Comparison of ENCODE assay signal across 8 cellular contexts in genomic region chr2:61855178-61855523, GRCh38. TPM values are rescaled to one million over a fixed set of nuclear protein-coding genes. Genes with fewer than 3 reads are reported as not detected.
A peak's percentile ranks its signal among the peaks of the same experiment; 100 is the strongest.
DNase-seq lines count a peak whose midpoint lies in the region; ATAC-seq and TF ChIP-seq lines count a peak whose summit lies in the region.

No MANE protein-coding gene starts in this region.

- no peaks in the 10 kb centered on the region for H3K27me3 ChIP-seq in testis

- intact Hi-C loops in testis (cut with DNase I; ENCODE audit: low total_unique reads) = loop anchor here (10.0 kb wide), 1 partner anchor 90 kb away; no protein-coding TSS in a partner anchor

- in situ Hi-C loops in astrocyte of the spinal cord (cut with HindIII; ENCODE audit: low sequenced_read_pairs) = no loop called here

- no peaks in the 10 kb centered on the region for H3K9me3 ChIP-seq in testis

- no peak for TF ChIP-seq CTCF in LNCaP clone FGC (IDR thresholded peaks at IDR 0.05; ENCODE audit: control insufficient read depth, extremely low read depth, insufficient read depth)
- no peak for TF ChIP-seq CTCF in astrocyte of the spinal cord (IDR thresholded peaks at IDR 0.05; ENCODE audit: low read depth, low read length)
- TF ChIP-seq CTCF in testis (IDR thresholded peaks at IDR 0.05) = no peak

- peak; percentile 79 for DNase-seq in DMS53 (lab: John Stamatoyannopoulos, UW)
- DNase-seq in LNCaP clone FGC (ENCODE audit: low read depth) = no peak
- peak; percentile 43 for DNase-seq in astrocyte of the spinal cord (ENCODE audit: low read depth, low spot score)
- DNase-seq in left kidney (ENCODE audit: low read depth, low spot score) = peak; percentile 80
- DNase-seq in testis = peak; percentile 16
- DNase-seq in D341Med (ENCODE audit: low spot score) = no peak

- ATAC-seq in HG03095 (IDR thresholded peaks at IDR 0.05; ENCODE audit: unreplicated experiment) = no peak
- no peak for ATAC-seq in GM21423 (IDR thresholded peaks at IDR 0.05; ENCODE audit: unreplicated experiment)

- H3K36me3 ChIP-seq in testis (ENCODE audit: low read depth, missing control alignments) = no peaks in the 10 kb centered on the region

- peak overlapping the region in 1 of 2 donors; percentile 7 for H3K27ac ChIP-seq in testis

- H3K4me3 ChIP-seq in LNCaP clone FGC (ENCODE audit: low read depth, low read length) (peak overlapping the region; percentile 67), astrocyte of the spinal cord (ENCODE audit: low read depth, low read length) (peak overlapping the region; percentile 91), testis (peak overlapping the region; percentile 70 to 90)

- TF ChIP-seq POLR2A in testis (IDR thresholded peaks at IDR 0.05) = no peak

- peaks cover 4% of the 10 kb centered on the region for H3K4me1 ChIP-seq in testis

- 21 to 34% methylated on average over 9 of the region's 9 CpGs for whole genome bisulfite sequencing in testis, 2 donors

RNA-seq across cellular contexts. Expression of gene FAM161A, which starts 1.3 kb away (rescaled TPM):
- 10 to 100 TPM; 13.3 to 24.7 TPM for total RNA-seq in testis
- polyA plus RNA-seq in testis (ENCODE audit: insufficient read depth, low read depth, low replicate concordance) = 18.2 TPM

RNA-seq across cellular contexts. Expression of gene CCT4, which starts 33.3 kb away (rescaled TPM):
- total RNA-seq in testis = 10 to 100 TPM; 82.3 to 82.9 TPM
- 196 TPM for polyA plus RNA-seq in testis (ENCODE audit: insufficient read depth, low read depth, low replicate concordance)

RNA-seq across cellular contexts. Expression of gene COMMD1, which starts 50.3 kb away (rescaled TPM):
- total RNA-seq in testis = 10 to 100 TPM; 61.7 to 87.9 TPM
- polyA plus RNA-seq in testis (ENCODE audit: insufficient read depth, low read depth, low replicate concordance) = 85.2 TPM

Comparison
In these comparisons a context has a peak if more than half of its experiments do, and no peak if none do; other contexts are left out.
1. DNase-seq: peak in DMS53 (single experiment), astrocyte of the spinal cord (single experiment), left kidney (single experiment) and testis (single experiment); none in LNCaP clone FGC (single experiment) and D341Med (single experiment).
2. Peak in every context shown above with its lines, with median percentiles within 50 percentile points of each other: H3K4me3 ChIP-seq.